ENCODE assay signal across 15 cellular contexts in genomic region chrX:4825550-4825949, GRCh38.
"Had no signal": no experiment of that assay in that cellular context is flagged by ENCODE, and none has a peak within 500 bp of the region (broad histone marks: within the 10 kb centered on the region; RNA-seq: fewer than 3 reads in every experiment).

No MANE protein-coding gene starts in this region.

- ATAC-seq: activated CD4-positive, alpha-beta T cell treated with anti-CD3 and anti-CD28 coated beads for 36 hours; activated T-cell treated with anti-CD3 and anti-CD28 coated beads, Interleukin-2, amount 50 U/mL, for 4 hours; gastrocnemius medialis had no signal

- DNase-seq: activated CD4-positive, alpha-beta memory T cell treated with anti-CD3 and anti-CD28 coated beads, Interleukin-2, amount 10 ng/mL, durations not matched to agents 7 days and 5 days; activated CD4-positive, alpha-beta T cell treated with anti-CD3 and anti-CD28 coated beads for 36 hours; activated effector memory CD4-positive, alpha-beta T cell treated with Interleukin-2 at 50 U/mL for 16 hours; activated naive CD4-positive, alpha-beta T cell treated with anti-CD3 and anti-CD28 coated beads, Interleukin-2, amount 50 U/mL, for 16 hours; activated T-cell treated with anti-CD3 and anti-CD28 coated beads, Interleukin-2, amount 50 U/mL, for 4 hours; dorsolateral prefrontal cortex; erythroblast; heart right ventricle; pancreas; stimulated activated CD4-positive, alpha-beta T cell treated with anti-CD3 and anti-CD28 coated beads, Interleukin-4, amount 100 ng/mL, for 24 hours; stimulated activated naive CD4-positive, alpha-beta T cell treated with Interleukin-2 at 50 U/mL for 16 hours; T-helper 9 cell had no signal

- H3K4me1 ChIP-seq: gastrocnemius medialis, heart right ventricle, tibial nerve had no signal

- H3K4me3 ChIP-seq: cardiac muscle cell, dorsolateral prefrontal cortex, gastrocnemius medialis, heart right ventricle, pancreas, tibial nerve had no signal

- H3K27ac ChIP-seq: cardiac muscle cell, dorsolateral prefrontal cortex, gastrocnemius medialis, heart right ventricle, pancreas, tibial nerve had no signal

- H3K27me3 ChIP-seq: cardiac muscle cell, gastrocnemius medialis, heart right ventricle, pancreas, tibial nerve had no signal

- H3K9me3 ChIP-seq: gastrocnemius medialis, pancreas, tibial nerve had no signal

- H3K36me3 ChIP-seq: cardiac muscle cell, gastrocnemius medialis, heart right ventricle, pancreas, tibial nerve had no signal
